ENCODE assay signal across 8 cellular contexts in the genomic region with DNA sequence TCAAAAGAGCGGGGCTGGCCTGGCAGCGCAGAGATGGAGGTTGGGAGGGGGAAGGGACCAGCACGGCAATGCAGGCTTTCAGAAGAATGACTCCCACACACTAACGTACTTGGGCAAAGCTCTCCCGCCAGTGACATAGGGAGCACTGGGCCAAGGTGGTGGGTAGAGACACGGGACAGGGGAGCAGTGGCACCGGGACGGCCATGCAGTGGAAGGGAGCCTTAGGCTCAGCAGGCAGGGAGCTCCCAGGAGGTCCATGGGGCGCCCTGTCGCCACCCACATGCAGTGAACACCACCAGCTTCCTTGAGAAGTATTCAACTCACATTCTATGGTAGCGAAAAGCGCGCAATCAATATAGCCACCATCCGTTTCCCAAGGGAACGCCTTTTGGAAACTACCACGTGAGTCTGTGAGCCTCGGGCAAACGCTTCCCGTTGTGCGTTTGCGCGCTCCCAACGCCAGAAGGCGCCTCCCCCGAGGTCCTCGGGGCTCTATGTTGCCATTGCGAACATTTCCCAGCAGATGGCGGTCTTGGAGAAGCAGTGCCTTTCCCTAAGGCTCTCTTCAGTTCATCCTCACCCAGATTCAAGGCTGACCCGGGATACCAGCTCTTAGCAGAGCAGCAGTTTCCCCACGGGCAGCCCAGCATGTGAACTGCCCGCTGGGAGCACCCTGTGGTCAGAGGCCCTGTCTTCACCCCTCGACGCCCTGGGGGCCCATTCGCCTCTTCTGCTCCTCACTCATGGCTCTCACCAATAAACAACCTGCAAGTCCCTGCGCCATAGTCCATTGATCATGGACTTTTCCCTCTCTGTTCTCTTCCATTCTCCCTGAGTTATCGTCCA. TPM values are rescaled to one million over a fixed set of nuclear protein-coding genes. Genes with fewer than 3 reads are reported as not detected.
DNase-seq lines count a peak whose midpoint lies in the region; ATAC-seq and TF ChIP-seq lines count a peak whose summit lies in the region.

No MANE protein-coding gene starts in this region.

- H3K9ac ChIP-seq in NT2/D1 (ENCODE audit: insufficient read length, low read depth) = no peak overlapping the region

- no peaks in the 10 kb centered on the region for H3K27me3 ChIP-seq in CD4-positive, alpha-beta T cell (ENCODE audit: control insufficient read depth, insufficient read depth, low read length)
- no peaks in the 10 kb centered on the region for H3K27me3 ChIP-seq in NT2/D1 (ENCODE audit: insufficient read depth, insufficient read length)
- no peaks in the 10 kb centered on the region for H3K27me3 ChIP-seq in mononuclear cell (ENCODE audit: insufficient read depth, low read length)

- no peaks in the 10 kb centered on the region for H3K36me3 ChIP-seq in NT2/D1 (ENCODE audit: insufficient read depth, insufficient read length, low read length)

- POLR2A ChIA-PET in CD4-positive, alpha-beta T cell (lab: Charles Lee) = interaction anchor here (0.8 to 1.2 kb wide), 2 partner anchors 8 to 76 kb away, joined by 3 read pairs; no protein-coding TSS in a partner anchor

- H3K27ac ChIP-seq in CD4-positive, alpha-beta T cell (ENCODE audit: low read depth, low read length) = no peak overlapping the region

- ATAC-seq in CD4-positive, alpha-beta T cell (ENCODE audit: poor library complexity) = peak; percentile 94
- ATAC-seq in GM19438 (IDR thresholded peaks at IDR 0.05; ENCODE audit: low read depth, unreplicated experiment) = peak; percentile 78

- H3K4me1 Mint-ChIP-seq in CD4-positive, alpha-beta T cell (ENCODE audit: low read depth) = peaks cover 4% of the 10 kb centered on the region

- TF ChIP-seq CTCF in CD4-positive, alpha-beta T cell (IDR thresholded peaks at IDR 0.05) = peak; percentile 98

- H3K4me3 ChIP-seq in NT2/D1 (ENCODE audit: insufficient read length, low read depth) (no peak overlapping the region), mononuclear cell (ENCODE audit: low read length) (peak overlapping the region; percentile 28)

- H3K27ac Mint-ChIP-seq in CD4-positive, alpha-beta T cell = no peak overlapping the region

- intact Hi-C loops in CD4-positive, alpha-beta T cell (cut with DNase I, micrococcal nuclease) = loop anchor here (5.0 to 10.0 kb wide), 2 partner anchors 460 to 832 kb away; a partner anchor contains a TSS

- H3K27me3 Mint-ChIP-seq in CD4-positive, alpha-beta T cell = peaks cover 11% of the 10 kb centered on the region

- no peaks in the 10 kb centered on the region for H3K9me3 Mint-ChIP-seq in CD4-positive, alpha-beta T cell

- H3K4me1 ChIP-seq in NT2/D1 (ENCODE audit: insufficient read depth, insufficient read length) = peaks cover 14% of the 10 kb centered on the region
- H3K4me1 ChIP-seq in mononuclear cell (ENCODE audit: insufficient read depth, low read length) = peaks cover 13% of the 10 kb centered on the region

- no peaks in the 10 kb centered on the region for H3K9me3 ChIP-seq in CD4-positive, alpha-beta T cell (ENCODE audit: control insufficient read depth, low read length)
- no peaks in the 10 kb centered on the region; the same call in 1 of the 2 replicates for H3K9me3 ChIP-seq in NT2/D1 (ENCODE audit: insufficient read depth, low read length)
- H3K9me3 ChIP-seq in mononuclear cell (ENCODE audit: low read depth, low read length) = no peaks in the 10 kb centered on the region

- H3K4me3 Mint-ChIP-seq in CD4-positive, alpha-beta T cell = peak overlapping the region; percentile 76

- DNase-seq in CD4-positive, alpha-beta T cell = peak; percentile 46 to 68 (median 58)
- DNase-seq in HS-5 (ENCODE audit: low read depth) = peak; percentile 77
- DNase-seq in NT2/D1 (ENCODE audit: low read depth, low spot score) = peak; percentile 81
- DNase-seq in activated CD8-positive, alpha-beta memory T cell treated with anti-CD3 and anti-CD28 coated beads, Interleukin-2, amount 50 U/mL, for 4 hours = peak; percentile 65
- DNase-seq in epidermal melanocyte (ENCODE audit: insufficient read length, low spot score) = peak; percentile 95
- peak; percentile 57 to 67 for DNase-seq in stimulated activated CD8-positive, alpha-beta memory T cell treated with anti-CD3 and anti-CD28 coated beads, Interleukin-2, amount 100 ng/mL, for 48 hours (ENCODE audit: low read depth in 2 of 2)

- CTCF ChIA-PET in CD4-positive, alpha-beta T cell (lab: Charles Lee) = interaction anchor here (0.7 to 1.3 kb wide), 5 partner anchors 10 to 455 kb away, joined by 3 to 5 read pairs (median 3); a partner anchor contains a TSS

- no peaks in the 10 kb centered on the region for H3K36me3 Mint-ChIP-seq in CD4-positive, alpha-beta T cell (ENCODE audit: low read depth)

RNA-seq across cellular contexts. Expression of a gene that starts 16.4 kb away (rescaled TPM):
- not detected for total RNA-seq in CD4-positive, alpha-beta T cell
- not detected for total RNA-seq in mononuclear cell
